ENCODE assay signal across 2 cellular contexts in genomic region chr5:148469446-148470062, GRCh38.
TF ChIP-seq lines count a peak whose summit lies in the region.

No MANE protein-coding gene starts in this region.

TF ChIP-seq in liver, 16 proteins besides CTCF, POLR2A, EP300 and RAD21 (continued from another document):
- TF ChIP-seq REST (IDR thresholded peaks at IDR 0.05): peak; percentile 42
- TF ChIP-seq HNF4G (IDR thresholded peaks at IDR 0.05): no peak
- TF ChIP-seq NR2F2 (IDR thresholded peaks at IDR 0.05): no peak
- TF ChIP-seq JUND (IDR thresholded peaks at IDR 0.05): peak in 1 of 2 donors; percentile 32
- peak; percentile 62 for TF ChIP-seq SP1 (IDR thresholded peaks at IDR 0.05)

TF ChIP-seq in HepG2, 621 proteins besides CTCF, POLR2A, EP300 and RAD21 (continued from another document):
- TF ChIP-seq ZNF318 (CRISPR knock-in tag; IDR thresholded peaks at IDR 0.05) (no peak), ZNF260 (CRISPR knock-in tag; IDR thresholded peaks at IDR 0.05; ENCODE audit: borderline replicate concordance, low read depth) (no peak), ZNF841 (CRISPR knock-in tag; IDR thresholded peaks at IDR 0.05; ENCODE audit: borderline replicate concordance) (no peak), DDIT3 (CRISPR knock-in tag; IDR thresholded peaks at IDR 0.05) (no peak), ZNF414 (CRISPR knock-in tag; IDR thresholded peaks at IDR 0.05) (no peak), FOXC1 (CRISPR knock-in tag; IDR thresholded peaks at IDR 0.05; ENCODE audit: borderline replicate concordance) (no peak), FUBP1 (CRISPR knock-in tag; IDR thresholded peaks at IDR 0.05; ENCODE audit: borderline replicate concordance) (no peak), NKX3-1 (CRISPR knock-in tag; IDR thresholded peaks at IDR 0.05) (no peak), ZNF749 (CRISPR knock-in tag; IDR thresholded peaks at IDR 0.05; ENCODE audit: borderline replicate concordance) (no peak), ZNF552 (CRISPR knock-in tag; IDR thresholded peaks at IDR 0.05; ENCODE audit: borderline replicate concordance) (no peak), AHDC1 (CRISPR knock-in tag; IDR thresholded peaks at IDR 0.05; ENCODE audit: borderline replicate concordance) (no peak), ZNF253 (CRISPR knock-in tag; IDR thresholded peaks at IDR 0.05; ENCODE audit: borderline replicate concordance) (no peak), ZBTB26 (CRISPR knock-in tag; IDR thresholded peaks at IDR 0.05; ENCODE audit: borderline replicate concordance) (no peak), ZNF317 (CRISPR knock-in tag; IDR thresholded peaks at IDR 0.05) (no peak), LRRFIP1 (CRISPR knock-in tag; conservative IDR thresholded peaks at IDR 0.05) (no peak), ZFP36 (IDR thresholded peaks at IDR 0.05; ENCODE audit: borderline replicate concordance, low read depth, low read length, partially characterized antibody) (no peak), RARA (CRISPR knock-in tag; IDR thresholded peaks at IDR 0.05) (no peak)
